In the genomic region with DNA sequence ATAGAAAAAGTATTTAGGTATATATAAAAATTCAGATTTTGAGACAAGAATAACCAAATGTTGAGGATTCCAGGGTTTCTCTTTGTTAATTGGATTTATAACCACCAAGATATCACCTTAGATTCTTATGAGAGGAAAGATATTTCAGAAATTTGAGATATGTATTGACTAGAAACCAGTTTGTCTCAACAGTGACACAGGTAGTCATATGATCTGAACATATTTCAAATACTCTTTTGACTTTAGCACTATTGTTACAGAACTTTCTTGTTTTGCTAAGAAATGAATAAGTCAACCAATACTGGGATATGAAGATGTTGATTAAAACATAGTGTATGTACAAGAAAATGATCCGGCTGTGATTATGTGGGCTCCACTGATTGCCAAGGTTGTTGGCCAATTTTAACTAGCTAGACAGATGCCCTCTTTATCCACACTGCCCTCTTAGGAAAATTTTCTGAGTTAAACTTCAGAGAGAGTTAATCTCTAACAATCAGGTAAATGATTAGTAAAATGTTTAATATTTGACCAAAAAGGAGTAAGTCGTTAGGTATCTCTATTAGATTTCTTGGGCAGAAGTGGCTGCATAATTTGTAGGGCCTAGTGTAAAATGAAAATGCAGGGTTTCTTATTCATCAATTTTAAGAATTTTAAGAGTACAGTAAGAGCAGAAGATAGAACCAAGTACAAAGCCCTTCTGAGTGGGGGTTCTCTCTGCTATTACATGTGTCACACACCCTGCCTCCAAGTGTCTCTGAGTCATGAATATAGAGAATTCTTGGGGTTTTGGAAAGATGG, we compare ENCODE assay signal across 19 cellular contexts.
DNase-seq lines count a peak whose midpoint lies in the region; ATAC-seq, FAIRE-seq and TF ChIP-seq lines count a peak whose summit lies in the region.
"Had no signal": no experiment of that assay in that cellular context is flagged by ENCODE, and none has a peak within 500 bp of the region (broad histone marks: within the 10 kb centered on the region; RNA-seq: fewer than 3 reads in every experiment).

No MANE protein-coding gene starts in this region.

- H3K4me3 ChIP-seq in astrocyte (ENCODE audit: insufficient read depth, low read depth, low read length) = no peak overlapping the region
- no peak overlapping the region for H3K4me3 ChIP-seq in pancreas
- H3K4me3 ChIP-seq in small intestine (ENCODE audit: low read depth in 1 of 2, low read length in 2 of 2) = no peak overlapping the region
- H3K4me3 ChIP-seq: K562, suprapubic skin had no signal

- no peak overlapping the region for H3K9ac ChIP-seq in astrocyte (ENCODE audit: low read length)

- H4K20me1 ChIP-seq in astrocyte (ENCODE audit: insufficient read depth, low read length) = no peaks in the 10 kb centered on the region

- no peaks in the 10 kb centered on the region for H3K27me3 Mint-ChIP-seq in astrocyte (ENCODE audit: low read depth, unreplicated experiment)
- H3K27me3 Mint-ChIP-seq in activated T-helper 2 cell treated with anti-CD3 and anti-CD28 coated beads, Interferon-gamma antibody, Interleukin-2, Interleukin-4, amounts not matched to agents 10 μg/mL and 5 μg/mL and 100 μg/mL, durations not matched to agents 14 hours and 24 hours and 36 hours (ENCODE audit: low read depth) = no peaks in the 10 kb centered on the region
- H3K27me3 Mint-ChIP-seq: activated T-cell treated with anti-CD3 and anti-CD28 coated beads, Interleukin-2, amount 50 U/mL, for 24 hours had no signal

- H3K27me3 ChIP-seq in astrocyte (ENCODE audit: insufficient read depth, low read length) (no peaks in the 10 kb centered on the region), pancreas (no peaks in the 10 kb centered on the region), small intestine (ENCODE audit: control insufficient read depth in 2 of 2, insufficient read depth in 2 of 2, low read length in 2 of 2) (no peaks in the 10 kb centered on the region)
- H3K27me3 ChIP-seq: suprapubic skin had no signal

- peak; percentile 22 for DNase-seq in astrocyte (ENCODE audit: low read depth)
- DNase-seq in pancreas = no peak
- DNase-seq in small intestine = no peak
- DNase-seq in cortex of kidney (lab: John Stamatoyannopoulos, UW) = no peak
- DNase-seq in activated T-helper 2 cell treated with anti-CD3 and anti-CD28 coated beads, Interferon-gamma antibody, Interleukin-2, Interleukin-4, amounts not matched to agents 10 μg/mL and 5 μg/mL and 100 μg/mL, durations not matched to agents 14 hours and 24 hours and 36 hours (ENCODE audit: low spot score) = no peak
- DNase-seq: activated CD4-positive, alpha-beta T cell treated with anti-CD3 and anti-CD28 coated beads for 4 hours; activated T-cell treated with anti-CD3 and anti-CD28 coated beads, Interleukin-2, amount 50 U/mL, for 24 hours; C1 segment of cervical spinal cord; cerebellar nuclear complex; NCI-H1092 treated with DMSO at 0.1 percent for 48 hours; posterior cingulate gyrus; SHP77 treated with DMSO at 0.1 percent for 48 hours; stimulated activated CD4-positive, alpha-beta T cell treated with anti-CD3 and anti-CD28 coated beads, Interleukin-12 subunit alpha, Interleukin-12 subunit beta, amount 100 ng/mL, for 4 hours had no signal

- peak overlapping the region; percentile 10 for H3K27ac Mint-ChIP-seq in astrocyte (ENCODE audit: unreplicated experiment)
- no peak overlapping the region for H3K27ac Mint-ChIP-seq in activated T-helper 2 cell treated with anti-CD3 and anti-CD28 coated beads, Interferon-gamma antibody, Interleukin-2, Interleukin-4, amounts not matched to agents 10 μg/mL and 5 μg/mL and 100 μg/mL, durations not matched to agents 14 hours and 24 hours and 36 hours
- H3K27ac Mint-ChIP-seq: activated T-cell treated with anti-CD3 and anti-CD28 coated beads, Interleukin-2, amount 50 U/mL, for 24 hours; T-helper 2 cell treated with Interferon-gamma antibody and Interleukin-4, amounts not matched to agents 5 μg/mL and 100 μg/mL, for 36 hours had no signal

- H3K4me3 Mint-ChIP-seq in astrocyte (ENCODE audit: unreplicated experiment) = no peak overlapping the region
- H3K4me3 Mint-ChIP-seq in activated T-helper 2 cell treated with anti-CD3 and anti-CD28 coated beads, Interferon-gamma antibody, Interleukin-2, Interleukin-4, amounts not matched to agents 10 μg/mL and 5 μg/mL and 100 μg/mL, durations not matched to agents 14 hours and 24 hours and 36 hours (ENCODE audit: low read depth) = no peak overlapping the region
- H3K4me3 Mint-ChIP-seq: activated T-cell treated with anti-CD3 and anti-CD28 coated beads, Interleukin-2, amount 50 U/mL, for 24 hours; T-helper 2 cell treated with Interferon-gamma antibody and Interleukin-4, amounts not matched to agents 5 μg/mL and 100 μg/mL, for 36 hours had no signal

- no peaks in the 10 kb centered on the region for H3K9me3 Mint-ChIP-seq in astrocyte (ENCODE audit: unreplicated experiment)
- H3K9me3 Mint-ChIP-seq in activated T-helper 2 cell treated with anti-CD3 and anti-CD28 coated beads, Interferon-gamma antibody, Interleukin-2, Interleukin-4, amounts not matched to agents 10 μg/mL and 5 μg/mL and 100 μg/mL, durations not matched to agents 14 hours and 24 hours and 36 hours = no peaks in the 10 kb centered on the region
- H3K9me3 Mint-ChIP-seq: activated T-cell treated with anti-CD3 and anti-CD28 coated beads, Interleukin-2, amount 50 U/mL, for 24 hours; T-helper 2 cell treated with Interferon-gamma antibody and Interleukin-4, amounts not matched to agents 5 μg/mL and 100 μg/mL, for 36 hours had no signal

- WGBS in pancreas, 2 donors = 16 to 27% methylated on average over 2 of the region's 2 CpGs
- WGBS in small intestine, 3 donors = 48 to 61% (median 48%) methylated on average over 2 of the region's 2 CpGs

- FAIRE-seq in astrocyte (lab: Jason Lieb, UNC) (peak; percentile 66), pancreas (lab: Jason Lieb, UNC) (no peak), small intestine (lab: Jason Lieb, UNC) (no peak)
- FAIRE-seq: islet of Langerhans, K562 had no signal

- H3K9me3 ChIP-seq in astrocyte (ENCODE audit: insufficient read depth, low read depth, low read length) (no peaks in the 10 kb centered on the region), pancreas (no peaks in the 10 kb centered on the region), small intestine (ENCODE audit: control insufficient read depth, low read depth) (no peaks in the 10 kb centered on the region)
- H3K9me3 ChIP-seq: suprapubic skin had no signal

- H3K4me2 ChIP-seq in astrocyte (ENCODE audit: low read length) = no peak overlapping the region

- H3K36me3 ChIP-seq in astrocyte (ENCODE audit: insufficient read depth, low read length) (no peaks in the 10 kb centered on the region), pancreas (no peaks in the 10 kb centered on the region), small intestine (ENCODE audit: control insufficient read depth in 2 of 2, insufficient read depth in 2 of 2, low read length in 2 of 2) (no peaks in the 10 kb centered on the region)
- H3K36me3 ChIP-seq: suprapubic skin had no signal

- H3K4me1 ChIP-seq in astrocyte (ENCODE audit: insufficient read depth, low read length) = no peaks in the 10 kb centered on the region
- H3K4me1 ChIP-seq in pancreas = no peaks in the 10 kb centered on the region
- no peaks in the 10 kb centered on the region for H3K4me1 ChIP-seq in small intestine (ENCODE audit: control insufficient read depth in 2 of 2, insufficient read depth in 1 of 2, low read depth in 1 of 2, low read length in 1 of 2)
- H3K4me1 ChIP-seq: suprapubic skin had no signal

- TF ChIP-seq CTCF in astrocyte (IDR thresholded peaks at IDR 0.05; ENCODE audit: insufficient read depth, low read depth, low read length) (no peak), pancreas (IDR thresholded peaks at IDR 0.05) (no peak)

- no peaks in the 10 kb centered on the region for H3K36me3 Mint-ChIP-seq in astrocyte (ENCODE audit: low read depth, unreplicated experiment)
- no peaks in the 10 kb centered on the region for H3K36me3 Mint-ChIP-seq in activated T-helper 2 cell treated with anti-CD3 and anti-CD28 coated beads, Interferon-gamma antibody, Interleukin-2, Interleukin-4, amounts not matched to agents 10 μg/mL and 5 μg/mL and 100 μg/mL, durations not matched to agents 14 hours and 24 hours and 36 hours (ENCODE audit: low read depth)

- intact Hi-C loops in pancreas (cut with DNase I) = no loop called here
- intact Hi-C loops in activated T-helper 2 cell treated with anti-CD3 and anti-CD28 coated beads, Interferon-gamma antibody, Interleukin-2, Interleukin-4, amounts not matched to agents 10 μg/mL and 5 μg/mL and 100 μg/mL, durations not matched to agents 14 hours and 24 hours and 36 hours (cut with micrococcal nuclease) = no loop called here

- peaks cover 12% of the 10 kb centered on the region for H3K4me1 Mint-ChIP-seq in astrocyte (ENCODE audit: low read depth, unreplicated experiment)
- H3K4me1 Mint-ChIP-seq in activated T-helper 2 cell treated with anti-CD3 and anti-CD28 coated beads, Interferon-gamma antibody, Interleukin-2, Interleukin-4, amounts not matched to agents 10 μg/mL and 5 μg/mL and 100 μg/mL, durations not matched to agents 14 hours and 24 hours and 36 hours (ENCODE audit: low read depth) = no peaks in the 10 kb centered on the region

- no peaks in the 10 kb centered on the region for H3K79me2 ChIP-seq in astrocyte (ENCODE audit: insufficient read depth, low read length)

- no peak overlapping the region for H2AFZ ChIP-seq in astrocyte (ENCODE audit: low read depth, low read length)

- peak; percentile 47 for ATAC-seq in GM18517 (IDR thresholded peaks at IDR 0.05; ENCODE audit: unreplicated experiment)
- peak; percentile 56 for ATAC-seq in HG02678 (IDR thresholded peaks at IDR 0.05; ENCODE audit: unreplicated experiment)
- ATAC-seq in pancreas = peak in 3 of 4 donors; percentile 31 to 77 (median 52)
- ATAC-seq: K562 had no signal

- no peak overlapping the region for H3K27ac ChIP-seq in astrocyte (ENCODE audit: low read depth, low read length)
- peak overlapping the region in 1 of 4 donors; percentile 48 for H3K27ac ChIP-seq in pancreas
- H3K27ac ChIP-seq in small intestine (ENCODE audit: low read depth in 1 of 2, low read length in 1 of 2) = no peak overlapping the region
- H3K27ac ChIP-seq: suprapubic skin had no signal
